Comparison of ENCODE assay signal across 7 cellular contexts in genomic region chr19:2239173-2239572, GRCh38. TPM values are rescaled to one million over a fixed set of nuclear protein-coding genes. Genes with fewer than 3 reads are reported as not detected.
DNase-seq lines count a peak whose midpoint lies in the region; ATAC-seq and TF ChIP-seq lines count a peak whose summit lies in the region.
"Had no signal": no experiment of that assay in that cellular context is flagged by ENCODE, and none has a peak within 500 bp of the region (broad histone marks: within the 10 kb centered on the region; RNA-seq: fewer than 3 reads in every experiment).

No MANE protein-coding gene starts in this region.

- peaks cover 49% of the 10 kb centered on the region for H3K4me1 Mint-ChIP-seq in endothelial cell (ENCODE audit: unreplicated experiment)
- H3K4me1 Mint-ChIP-seq in type B pancreatic cell (ENCODE audit: unreplicated experiment) = peaks cover 48% of the 10 kb centered on the region

- no peaks in the 10 kb centered on the region for H3K9me3 Mint-ChIP-seq in endothelial cell (ENCODE audit: unreplicated experiment)
- H3K9me3 Mint-ChIP-seq in type B pancreatic cell = no peaks in the 10 kb centered on the region

- H3K27me3 ChIP-seq in left ventricle myocardium inferior (ENCODE audit: low read depth) = no peaks in the 10 kb centered on the region

- intact Hi-C loops in left ventricle myocardium inferior (cut with micrococcal nuclease) = no loop called here
- intact Hi-C loops in Right ventricle myocardium inferior (cut with DNase I) = no loop called here

- no peak for TF ChIP-seq CTCF in left ventricle myocardium inferior (IDR thresholded peaks at IDR 0.05; ENCODE audit: borderline replicate concordance)
- no peak for TF ChIP-seq CTCF in endothelial cell (IDR thresholded peaks at IDR 0.05; ENCODE audit: unreplicated experiment)
- no peak for TF ChIP-seq CTCF in type B pancreatic cell (conservative IDR thresholded peaks at IDR 0.05)

- H3K36me3 Mint-ChIP-seq in endothelial cell (ENCODE audit: low read depth, unreplicated experiment) (peaks cover 20% of the 10 kb centered on the region), type B pancreatic cell (peaks cover 11% of the 10 kb centered on the region)

- H3K36me3 ChIP-seq in left ventricle myocardium inferior = peaks cover 14% of the 10 kb centered on the region

- ATAC-seq in Right ventricle myocardium inferior (no peak), HG03439 (IDR thresholded peaks at IDR 0.05; ENCODE audit: unreplicated experiment) (no peak)

- peaks cover 88% of the 10 kb centered on the region for H3K4me1 ChIP-seq in left ventricle myocardium inferior

- peak overlapping the region; percentile 98 for H3K4me3 Mint-ChIP-seq in endothelial cell (ENCODE audit: unreplicated experiment)
- H3K4me3 Mint-ChIP-seq in type B pancreatic cell = peak overlapping the region; percentile 100

- H3K4me3 ChIP-seq in left ventricle myocardium inferior = peak overlapping the region; percentile 64

- H3K27ac Mint-ChIP-seq in endothelial cell (ENCODE audit: unreplicated experiment) (peak overlapping the region; percentile 98), type B pancreatic cell (peak overlapping the region; percentile 99)

- H3K27me3 Mint-ChIP-seq in endothelial cell (ENCODE audit: unreplicated experiment) (peaks cover 20% of the 10 kb centered on the region), type B pancreatic cell (peaks cover 5% of the 10 kb centered on the region)

- peak overlapping the region; percentile 72 for H3K27ac ChIP-seq in left ventricle myocardium inferior (replicated peaks)

- H3K9me3 ChIP-seq in left ventricle myocardium inferior (replicated peaks) = no peaks in the 10 kb centered on the region

- DNase-seq in left ventricle myocardium inferior (no peak), Right ventricle myocardium inferior (ENCODE audit: missing footprints) (no peak), endothelial cell (ENCODE audit: low spot score) (no peak), type B pancreatic cell (ENCODE audit: extremely low spot score, unreplicated experiment) (no peak), SKM-1 (lab: John Stamatoyannopoulos, UW; ENCODE audit: unreplicated experiment) (no peak)
- DNase-seq: activated CD8-positive, alpha-beta memory T cell treated with anti-CD3 and anti-CD28 coated beads, Interleukin-2, amount 50 U/mL, for 4 hours had no signal

RNA-seq across cellular contexts. Expression of gene SF3A2, which starts 2.5 kb away (rescaled TPM):
- 28.7 TPM for total RNA-seq in left ventricle myocardium inferior
- total RNA-seq in Right ventricle myocardium inferior = 30.3 TPM
- 137 TPM for total RNA-seq in endothelial cell (ENCODE audit: unreplicated experiment)
- 95.5 and 129 TPM in 2 replicates for total RNA-seq in type B pancreatic cell (ENCODE audit: low replicate concordance)

RNA-seq across cellular contexts. Expression of gene PLEKHJ1, which starts 3.0 kb away (rescaled TPM):
- total RNA-seq in left ventricle myocardium inferior (47.8 TPM), Right ventricle myocardium inferior (59.7 TPM), endothelial cell (ENCODE audit: unreplicated experiment) (126 TPM), type B pancreatic cell (ENCODE audit: low replicate concordance) (107 and 131 TPM in 2 replicates)

RNA-seq across cellular contexts. Expression of gene AMH, which starts 9.9 kb away (rescaled TPM):
- 1.1 TPM for total RNA-seq in left ventricle myocardium inferior
- total RNA-seq in Right ventricle myocardium inferior = 0.89 TPM
- 5.6 TPM for total RNA-seq in endothelial cell (ENCODE audit: unreplicated experiment)
- 13.8 and 49.5 TPM in 2 replicates for total RNA-seq in type B pancreatic cell (ENCODE audit: low replicate concordance)

RNA-seq across cellular contexts. Expression of gene JSRP1, which starts 17.0 kb away (rescaled TPM):
- 0.36 TPM for total RNA-seq in left ventricle myocardium inferior
- total RNA-seq in Right ventricle myocardium inferior = not detected
- not detected for total RNA-seq in endothelial cell (ENCODE audit: unreplicated experiment)
- total RNA-seq in type B pancreatic cell (ENCODE audit: low replicate concordance) = 0.72 TPM in 1 of 2 replicates, not detected in the other

RNA-seq across cellular contexts. Expression of gene PEAK3, which starts 42.8 kb away (rescaled TPM):
- 0.77 TPM for total RNA-seq in left ventricle myocardium inferior
- total RNA-seq in Right ventricle myocardium inferior = 0.68 TPM
- total RNA-seq in endothelial cell (ENCODE audit: unreplicated experiment) = 0.97 TPM
- total RNA-seq in type B pancreatic cell (ENCODE audit: low replicate concordance) = 0.10 TPM in 1 of 2 replicates, not detected in the other
